Comparison of ENCODE assay signal across 27 cellular contexts in genomic region chr13:76936736-76937135, GRCh38. TPM values are rescaled to one million over a fixed set of nuclear protein-coding genes. Genes with fewer than 3 reads are reported as not detected.
DNase-seq lines count a peak whose midpoint lies in the region; ATAC-seq and TF ChIP-seq lines count a peak whose summit lies in the region.
"Had no signal": no experiment of that assay in that cellular context is flagged by ENCODE, and none has a peak within 500 bp of the region (broad histone marks: within the 10 kb centered on the region; RNA-seq: fewer than 3 reads in every experiment).

No MANE protein-coding gene starts in this region.

- no peak overlapping the region for H3K9ac ChIP-seq in trophoblast cell (ENCODE audit: low read length)

- H4K91ac ChIP-seq in trophoblast cell (ENCODE audit: low read depth, low read length): no peak overlapping the region

- no peak overlapping the region for H2BK120ac ChIP-seq in trophoblast cell (ENCODE audit: insufficient read depth, low read length, poor library complexity)

- no peak overlapping the region for H3K23ac ChIP-seq in trophoblast cell (ENCODE audit: low read length)

- no peak overlapping the region for H3K4me3 Mint-ChIP-seq in naive thymus-derived CD8-positive, alpha-beta T cell
- H3K4me3 Mint-ChIP-seq: activated CD4-positive, alpha-beta T cell treated with anti-CD3 and anti-CD28 coated beads, Interleukin-2, amount 10 ng/mL, durations not matched to agents 7 days and 5 days; activated naive CD4-positive, alpha-beta T cell treated with anti-CD3 and anti-CD28 coated beads, Interleukin-2, amount 50 U/mL, for 24 hours; activated T-helper 1 cell treated with anti-CD3 and anti-CD28 coated beads, Interleukin-12 subunit alpha, Interleukin-12 subunit beta, Interleukin-2, Interleukin-4 antibody, amounts not matched to agents 30 ng/mL and 10 ng/mL and 1 ng/mL, durations not matched to agents 14 hours and 24 hours and 36 hours; CD4-positive, alpha-beta T cell; central memory CD8-positive, alpha-beta T cell; nephron progenitor cell; stimulated activated memory B cell treated with anti-CD40 and anti-IgM and Interleukin-4, amounts not matched to agents 10 μg/mL and 1 μg/mL and 100 μg/mL, for 72 hours had no signal

- H3K4me1 ChIP-seq in RWPE2 (ENCODE audit: insufficient read depth, poor library complexity, severe bottlenecking) (peaks cover 22% of the 10 kb centered on the region), trophoblast cell (ENCODE audit: control insufficient read depth in 1 of 2, insufficient read depth in 2 of 2, low read length in 2 of 2) (no peaks in the 10 kb centered on the region)
- H3K4me1 ChIP-seq: gastrocnemius medialis, left ventricle myocardium inferior, pancreas, right atrium auricular region, uterus had no signal

- H3K79me2 ChIP-seq in trophoblast cell (ENCODE audit: control insufficient read depth, insufficient read depth, low read length, poor library complexity): no peaks in the 10 kb centered on the region

- H3K36me3 Mint-ChIP-seq in naive thymus-derived CD8-positive, alpha-beta T cell: no peaks in the 10 kb centered on the region
- H3K36me3 Mint-ChIP-seq: stimulated activated memory B cell treated with anti-CD40 and anti-IgM and Interleukin-4, amounts not matched to agents 10 μg/mL and 1 μg/mL and 100 μg/mL, for 72 hours had no signal

- no peak for TF ChIP-seq CTCF in RWPE2 (IDR thresholded peaks at IDR 0.05; ENCODE audit: poor library complexity, severe bottlenecking)

- no peak overlapping the region for H2AFZ ChIP-seq in trophoblast cell (ENCODE audit: insufficient read depth, low read length, poor library complexity)

- DNase-seq in HCEC 1CT (peak; percentile 39), RWPE2 (ENCODE audit: low spot score) (no peak), epithelial cell of prostate (ENCODE audit: low read depth, low spot score) (no peak), trophoblast cell (peak; percentile 15 to 71), NCI-H82 (lab: John Stamatoyannopoulos, UW) (no peak)
- no peak for DNase-seq in naive thymus-derived CD8-positive, alpha-beta T cell
- DNase-seq: activated CD4-positive, alpha-beta T cell treated with anti-CD3 and anti-CD28 coated beads, Interleukin-2, amount 10 ng/mL, durations not matched to agents 7 days and 5 days; CD4-positive, alpha-beta T cell; gastrocnemius medialis; left ventricle myocardium inferior; midbrain; NCI-H1436; NCI-H524 treated with DMSO at 0.1 percent for 48 hours; nephron progenitor cell; pancreas; RPMI8226; stimulated activated CD4-positive, alpha-beta T cell treated with anti-CD3 and anti-CD28 coated beads, Interleukin-4, amount 100 ng/mL, for 1 hour; T-helper 9 cell; uterus had no signal

- no peak overlapping the region for H2BK12ac ChIP-seq in trophoblast cell (ENCODE audit: low read length)

- H3K9me3 ChIP-seq in RWPE2 (ENCODE audit: severe bottlenecking) (no peaks in the 10 kb centered on the region), trophoblast cell (ENCODE audit: insufficient read depth, low read depth, low read length) (no peaks in the 10 kb centered on the region)
- H3K9me3 ChIP-seq: gastrocnemius medialis, pancreas, uterus had no signal

- POLR2A ChIA-PET in naive thymus-derived CD8-positive, alpha-beta T cell (lab: Charles Lee): no interaction called here

- no peaks in the 10 kb centered on the region for H3K27me3 ChIP-seq in RWPE2 (ENCODE audit: insufficient read depth, poor library complexity, severe bottlenecking)
- no peaks in the 10 kb centered on the region for H3K27me3 ChIP-seq in trophoblast cell (ENCODE audit: insufficient read depth, low read length)
- H3K27me3 ChIP-seq: gastrocnemius medialis, pancreas, right atrium auricular region, uterus had no signal

- no peak overlapping the region for H4K8ac ChIP-seq in trophoblast cell (ENCODE audit: low read depth, low read length)

- H3K27ac Mint-ChIP-seq in naive thymus-derived CD8-positive, alpha-beta T cell: peak overlapping the region in 1 of 10 donors; percentile 37
- H3K27ac Mint-ChIP-seq: activated CD4-positive, alpha-beta T cell treated with anti-CD3 and anti-CD28 coated beads, Interleukin-2, amount 10 ng/mL, durations not matched to agents 7 days and 5 days; activated naive CD4-positive, alpha-beta T cell treated with anti-CD3 and anti-CD28 coated beads, Interleukin-2, amount 50 U/mL, for 24 hours; activated T-helper 1 cell treated with anti-CD3 and anti-CD28 coated beads, Interleukin-12 subunit alpha, Interleukin-12 subunit beta, Interleukin-2, Interleukin-4 antibody, amounts not matched to agents 30 ng/mL and 10 ng/mL and 1 ng/mL, durations not matched to agents 14 hours and 24 hours and 36 hours; CD4-positive, alpha-beta T cell; nephron progenitor cell; stimulated activated memory B cell treated with anti-CD40 and anti-IgM and Interleukin-4, amounts not matched to agents 10 μg/mL and 1 μg/mL and 100 μg/mL, for 72 hours had no signal

- H3K4me3 ChIP-seq in RWPE2 (ENCODE audit: severe bottlenecking): no peak overlapping the region
- no peak overlapping the region for H3K4me3 ChIP-seq in trophoblast cell (ENCODE audit: low read depth, low read length)
- H3K4me3 ChIP-seq: gastrocnemius medialis, left ventricle myocardium inferior, pancreas, right atrium auricular region, uterus had no signal

- H3K36me3 ChIP-seq in RWPE2 (ENCODE audit: low read depth): no peaks in the 10 kb centered on the region
- no peaks in the 10 kb centered on the region for H3K36me3 ChIP-seq in trophoblast cell (ENCODE audit: control insufficient read depth in 1 of 2, insufficient read depth in 2 of 2, low read length in 2 of 2)
- H3K36me3 ChIP-seq: gastrocnemius medialis, left ventricle myocardium inferior, pancreas, right atrium auricular region, uterus had no signal

- WGBS in trophoblast cell (ENCODE audit: extremely low coverage, insufficient coverage, insufficient read length): no CpG with 5 or more reads among the region's 2 CpGs

- H2AK5ac ChIP-seq in trophoblast cell (ENCODE audit: low read length): no peak overlapping the region

- no peak overlapping the region for H3K4me2 ChIP-seq in trophoblast cell (ENCODE audit: low read length)

- peak overlapping the region; percentile 58 for H3K27ac ChIP-seq in RWPE2 (ENCODE audit: poor library complexity, severe bottlenecking)
- H3K27ac ChIP-seq in epithelial cell of prostate: peak overlapping the region; percentile 66
- H3K27ac ChIP-seq in trophoblast cell (ENCODE audit: low read depth, low read length): no peak overlapping the region
- H3K27ac ChIP-seq: gastrocnemius medialis, left ventricle myocardium inferior, pancreas, right atrium auricular region, uterus had no signal

- no peak overlapping the region for H3K14ac ChIP-seq in trophoblast cell (ENCODE audit: low read length)

- no peak for ATAC-seq in RWPE2 (ENCODE audit: low read depth)
- ATAC-seq in GM19395 (IDR thresholded peaks at IDR 0.05; ENCODE audit: unreplicated experiment): no peak
- no peak for ATAC-seq in naive thymus-derived CD8-positive, alpha-beta T cell
- ATAC-seq: gastrocnemius medialis; HCT116; stimulated activated memory B cell treated with anti-CD40 and anti-IgM and Interleukin-4, amounts not matched to agents 10 μg/mL and 1 μg/mL and 100 μg/mL, for 72 hours had no signal

- H3K4ac ChIP-seq in trophoblast cell (ENCODE audit: low read depth, low read length): no peak overlapping the region

- H3K27me3 Mint-ChIP-seq in naive thymus-derived CD8-positive, alpha-beta T cell: peaks cover 0 to 3% (median 0%) of the 10 kb centered on the region in 5 donors
- H3K27me3 Mint-ChIP-seq: activated naive CD4-positive, alpha-beta T cell treated with anti-CD3 and anti-CD28 coated beads, Interleukin-2, amount 50 U/mL, for 24 hours; CD4-positive, alpha-beta T cell had no signal

- H4K12ac ChIP-seq in trophoblast cell (ENCODE audit: low read depth, low read length): no peak overlapping the region

- no peaks in the 10 kb centered on the region for H3K79me1 ChIP-seq in trophoblast cell (ENCODE audit: low read length)

- no peak overlapping the region for H2BK5ac ChIP-seq in trophoblast cell (ENCODE audit: low read depth, low read length, poor library complexity)

- peaks cover 0 to 10% (median 0%) of the 10 kb centered on the region in 9 donors for H3K9me3 Mint-ChIP-seq in naive thymus-derived CD8-positive, alpha-beta T cell
- H3K9me3 Mint-ChIP-seq: activated T-helper 1 cell treated with anti-CD3 and anti-CD28 coated beads, Interleukin-12 subunit alpha, Interleukin-12 subunit beta, Interleukin-2, Interleukin-4 antibody, amounts not matched to agents 30 ng/mL and 10 ng/mL and 1 ng/mL, durations not matched to agents 14 hours and 24 hours and 36 hours; central memory CD8-positive, alpha-beta T cell had no signal

- peaks cover 0 to 3% (median 0%) of the 10 kb centered on the region in 4 donors for H3K4me1 Mint-ChIP-seq in naive thymus-derived CD8-positive, alpha-beta T cell
- H3K4me1 Mint-ChIP-seq: activated CD4-positive, alpha-beta T cell treated with anti-CD3 and anti-CD28 coated beads, Interleukin-2, amount 10 ng/mL, durations not matched to agents 7 days and 5 days; activated naive CD4-positive, alpha-beta T cell treated with anti-CD3 and anti-CD28 coated beads, Interleukin-2, amount 50 U/mL, for 24 hours; central memory CD8-positive, alpha-beta T cell; nephron progenitor cell; stimulated activated memory B cell treated with anti-CD40 and anti-IgM and Interleukin-4, amounts not matched to agents 10 μg/mL and 1 μg/mL and 100 μg/mL, for 72 hours had no signal

- no peak overlapping the region for H3K18ac ChIP-seq in trophoblast cell (ENCODE audit: low read length)

RNA-seq across cellular contexts. Expression of gene ACOD1, which starts 11.6 kb away (rescaled TPM):
- not detected in 2 replicates for polyA plus RNA-seq in trophoblast cell (2013)
- not detected for total RNA-seq in naive thymus-derived CD8-positive, alpha-beta T cell
- polyA plus RNA-seq in naive thymus-derived CD8-positive, alpha-beta T cell: not detected
- total RNA-seq: activated CD4-positive, alpha-beta T cell treated with anti-CD3 and anti-CD28 coated beads, Interleukin-2, amount 10 ng/mL, durations not matched to agents 7 days and 5 days; activated T-helper 1 cell treated with anti-CD3 and anti-CD28 coated beads, Interleukin-12 subunit alpha, Interleukin-12 subunit beta, Interleukin-2, Interleukin-4 antibody, amounts not matched to agents 30 ng/mL and 10 ng/mL and 1 ng/mL, durations not matched to agents 14 hours and 24 hours and 36 hours; aorta; CD4-positive, alpha-beta T cell; gastrocnemius medialis; left ventricle myocardium inferior; pancreas; right atrium auricular region; uterus had no signal
- polyA plus RNA-seq: aorta, pancreas had no signal

RNA-seq across cellular contexts. Expression of gene KCTD12, which starts 50.5 kb away (rescaled TPM):
- polyA plus RNA-seq in trophoblast cell (2013): 52.2 and 52.5 TPM in 2 replicates
- 10 to 100 TPM; 12.8 to 14.0 TPM for total RNA-seq in naive thymus-derived CD8-positive, alpha-beta T cell
- under 1 TPM; 0.29 to 0.58 (median 0.43) TPM for polyA plus RNA-seq in naive thymus-derived CD8-positive, alpha-beta T cell

RNA-seq across cellular contexts. Expression of gene CLN5, which starts 55.1 kb away (rescaled TPM):
- 17.6 and 18.6 TPM in 2 replicates for polyA plus RNA-seq in trophoblast cell (2013)
- 10 to 100 TPM; 48.8 to 49.6 TPM for total RNA-seq in naive thymus-derived CD8-positive, alpha-beta T cell
- polyA plus RNA-seq in naive thymus-derived CD8-positive, alpha-beta T cell: 10 to 100 TPM; 16.9 to 30.8 (median 25.8) TPM

Comparison
In these comparisons a context has a peak if more than half of its experiments do, and no peak if none do; other contexts are left out.
1. DNase-seq: peak in HCEC 1CT (single experiment) and trophoblast cell (2 of 2); none in RWPE2 (single experiment), epithelial cell of prostate (single experiment), naive thymus-derived CD8-positive, alpha-beta T cell (0 of 10) and NCI-H82 (single experiment).